In genomic region chr20:58981564-58982364, GRCh38 we compare ENCODE assay signal across 6 cellular contexts. TPM values are rescaled to one million over a fixed set of nuclear protein-coding genes. Genes with fewer than 3 reads are reported as not detected.
A peak's percentile ranks its signal among the peaks of the same experiment; 100 is the strongest.
DNase-seq lines count a peak whose midpoint lies in the region; ATAC-seq and TF ChIP-seq lines count a peak whose summit lies in the region.

No MANE protein-coding gene starts in this region.

- H4K12ac ChIP-seq in trophoblast cell (ENCODE audit: low read depth, low read length): peak overlapping the region; percentile 13

- H3K36me3 ChIP-seq in Karpas-422 (ENCODE audit: insufficient read depth, low read length) (peaks cover 7% of the 10 kb centered on the region; the same call in 1 of the 2 replicates), trophoblast cell (ENCODE audit: control insufficient read depth in 1 of 2, insufficient read depth in 2 of 2, low read length in 2 of 2) (no peaks in the 10 kb centered on the region)

- peak overlapping the region; percentile 52 for H2BK5ac ChIP-seq in trophoblast cell (ENCODE audit: low read depth, low read length, poor library complexity)

- H3K4me3 ChIP-seq in Karpas-422 (ENCODE audit: low read length): peak overlapping the region; percentile 74
- peak overlapping the region; percentile 97 for H3K4me3 ChIP-seq in coronary artery
- H3K4me3 ChIP-seq in trophoblast cell (ENCODE audit: low read depth, low read length): peak overlapping the region; percentile 86

- no peak overlapping the region for H2AK5ac ChIP-seq in trophoblast cell (ENCODE audit: low read length)

- TF ChIP-seq CTCF in coronary artery (IDR thresholded peaks at IDR 0.05): no peak

- peak overlapping the region; percentile 25 for H3K18ac ChIP-seq in trophoblast cell (ENCODE audit: low read length)

- WGBS in trophoblast cell (ENCODE audit: extremely low coverage, insufficient coverage, insufficient read length): no CpG with 5 or more reads among the region's 36 CpGs

- H2BK12ac ChIP-seq in trophoblast cell (ENCODE audit: low read length): no peak overlapping the region

- H3K9me3 ChIP-seq in Karpas-422 (ENCODE audit: low read length) (no peaks in the 10 kb centered on the region), trophoblast cell (ENCODE audit: insufficient read depth, low read depth, low read length) (peaks cover 2% of the 10 kb centered on the region)

- peak overlapping the region; percentile 73 for H3K4me2 ChIP-seq in Karpas-422 (ENCODE audit: low read depth, low read length, poor library complexity, severe bottlenecking)
- peak overlapping the region; percentile 99 for H3K4me2 ChIP-seq in trophoblast cell (ENCODE audit: low read length)

- no peaks in the 10 kb centered on the region for H3K27me3 ChIP-seq in Karpas-422 (ENCODE audit: low read length)
- no peaks in the 10 kb centered on the region for H3K27me3 ChIP-seq in trophoblast cell (ENCODE audit: insufficient read depth, low read length)

- H4K20me1 ChIP-seq in Karpas-422 (ENCODE audit: insufficient read depth, low read depth, low read length): no peaks in the 10 kb centered on the region

- H3K23ac ChIP-seq in trophoblast cell (ENCODE audit: low read length): no peak overlapping the region

- ATAC-seq in GM18907 (IDR thresholded peaks at IDR 0.05; ENCODE audit: unreplicated experiment) (peak; percentile 12), HG03135 (IDR thresholded peaks at IDR 0.05; ENCODE audit: unreplicated experiment) (no peak)

- H2AFZ ChIP-seq in Karpas-422 (ENCODE audit: low read length): peak overlapping the region; percentile 23; the same call in 1 of the 2 replicates
- no peak overlapping the region for H2AFZ ChIP-seq in trophoblast cell (ENCODE audit: insufficient read depth, low read length, poor library complexity)

- H3K4me1 ChIP-seq in Karpas-422 (ENCODE audit: low read length) (peaks cover 43% of the 10 kb centered on the region), trophoblast cell (ENCODE audit: control insufficient read depth in 1 of 2, insufficient read depth in 2 of 2, low read length in 2 of 2) (peaks cover 6 to 13% of the 10 kb centered on the region in 2 experiments)

- H2BK120ac ChIP-seq in trophoblast cell (ENCODE audit: insufficient read depth, low read length, poor library complexity): peak overlapping the region; percentile 14

- H3K79me2 ChIP-seq in Karpas-422 (ENCODE audit: low read length) (peaks cover 47% of the 10 kb centered on the region), trophoblast cell (ENCODE audit: control insufficient read depth, insufficient read depth, low read length, poor library complexity) (peaks cover 6% of the 10 kb centered on the region)

- H3K27ac ChIP-seq in Karpas-422 (ENCODE audit: low read length) (peak overlapping the region; percentile 64), coronary artery (peak overlapping the region; percentile 67 to 93), trophoblast cell (ENCODE audit: low read depth, low read length) (no peak overlapping the region)

- peak overlapping the region; percentile 99 for H4K91ac ChIP-seq in trophoblast cell (ENCODE audit: low read depth, low read length)

- H3K79me1 ChIP-seq in trophoblast cell (ENCODE audit: low read length): peaks cover 9% of the 10 kb centered on the region

- peak overlapping the region; percentile 37 for H3K4ac ChIP-seq in trophoblast cell (ENCODE audit: low read depth, low read length)

- H3K9me2 ChIP-seq in Karpas-422 (replicated peaks; ENCODE audit: insufficient read depth, low read length): no peaks in the 10 kb centered on the region

- peak overlapping the region; percentile 53 for H3K14ac ChIP-seq in trophoblast cell (ENCODE audit: low read length)

- DNase-seq in Karpas-422 (no peak), coronary artery (ENCODE audit: low spot score) (peak; percentile 65), trophoblast cell (peak in 1 of 2 donors; percentile 38), DMS79 (lab: John Stamatoyannopoulos, UW) (no peak)

- peak overlapping the region; percentile 99 for H4K8ac ChIP-seq in trophoblast cell (ENCODE audit: low read depth, low read length)

- H3K9ac ChIP-seq in Karpas-422 (ENCODE audit: low read length) (peak overlapping the region; percentile 93), trophoblast cell (ENCODE audit: low read length) (peak overlapping the region; percentile 85)

RNA-seq across cellular contexts. Expression of gene NELFCD, which starts 0.7 kb away (rescaled TPM):
- total RNA-seq in Karpas-422 (2014; rRNA removed; shearing (Covaris generic); ENCODE audit: low replicate concordance): 51.3 and 57.5 TPM in 2 replicates
- polyA plus RNA-seq in trophoblast cell (2013): 40.7 and 44.1 TPM in 2 replicates

RNA-seq across cellular contexts. Expression of gene CTSZ, which starts 25.3 kb away (rescaled TPM):
- total RNA-seq in Karpas-422 (2014; rRNA removed; shearing (Covaris generic); ENCODE audit: low replicate concordance): 111 and 215 TPM in 2 replicates
- polyA plus RNA-seq in trophoblast cell (2013): 62.0 and 62.5 TPM in 2 replicates

RNA-seq across cellular contexts. Expression of gene TUBB1, which starts 37.5 kb away (rescaled TPM):
- total RNA-seq in Karpas-422 (2014; rRNA removed; shearing (Covaris generic); ENCODE audit: low replicate concordance): not detected in 2 replicates
- polyA plus RNA-seq in trophoblast cell (2013): 0.12 TPM in 2 replicates

RNA-seq across cellular contexts. Expression of gene ATP5F1E, which starts 50.4 kb away (rescaled TPM):
- 47.0 and 78.9 TPM in 2 replicates for total RNA-seq in Karpas-422 (2014; rRNA removed; shearing (Covaris generic); ENCODE audit: low replicate concordance)
- polyA plus RNA-seq in trophoblast cell (2013): 59.8 and 60.8 TPM in 2 replicates
